ENCODE assay signal across 15 cellular contexts in the genomic region with DNA sequence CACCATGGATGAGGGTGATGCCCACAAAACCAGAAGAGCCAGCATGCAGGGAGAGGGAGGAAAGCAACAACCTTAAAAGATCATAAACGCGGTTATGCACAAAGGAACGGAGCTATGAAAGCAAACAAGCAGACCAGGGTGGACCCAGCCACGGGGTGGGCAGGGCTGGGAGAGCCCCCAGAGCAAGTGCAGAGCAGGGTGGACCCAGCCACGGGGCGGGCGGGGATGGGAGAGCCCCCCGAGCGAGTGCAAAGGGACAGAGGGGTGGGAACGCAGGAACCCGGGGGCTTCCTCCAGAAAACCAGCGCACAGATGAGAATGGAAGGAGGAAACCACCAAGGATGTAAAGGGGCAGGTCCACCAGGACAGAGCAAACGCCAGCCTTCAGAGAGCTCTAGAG. TPM values are rescaled to one million over a fixed set of nuclear protein-coding genes. Genes with fewer than 3 reads are reported as not detected.
DNase-seq lines count a peak whose midpoint lies in the region; ATAC-seq and TF ChIP-seq lines count a peak whose summit lies in the region.
"Had no signal": no experiment of that assay in that cellular context is flagged by ENCODE, and none has a peak within 500 bp of the region (broad histone marks: within the 10 kb centered on the region; RNA-seq: fewer than 3 reads in every experiment).

No MANE protein-coding gene starts in this region.

- H3K36me3 ChIP-seq in breast epithelium, result peaks cover 10% of the 10 kb centered on the region

- H3K4me3 Mint-ChIP-seq in MCF 10A (ENCODE audit: unreplicated experiment), result no peak overlapping the region
- H3K4me3 Mint-ChIP-seq in stimulated activated effector memory CD8-positive, alpha-beta T cell treated with anti-CD3 and anti-CD28 coated beads, Interleukin-12 subunit alpha, Interleukin-12 subunit beta, amount 100 ng/mL, for 72 hours, result no peak overlapping the region
- H3K4me3 Mint-ChIP-seq: CD8-positive, alpha-beta T cell; H9 had no signal

- no TSS peak for BruUV-seq in MCF 10A (replicated peaks; lab: Mats Ljungman, UMichigan)

- H3K4me3 ChIP-seq in breast epithelium, result no peak overlapping the region
- H3K4me3 ChIP-seq: BLaER1 treated with 17β-estradiol and CSF1 and Interleukin-3, amounts not matched to agents 10 nM and 100 nM had no signal

- intact Hi-C loops in MCF 10A (cut with micrococcal nuclease) (no loop called here), breast epithelium (cut with DNase I; ENCODE audit: low total_unique reads) (no loop called here)

- no peak for TF ChIP-seq CTCF in MCF 10A (IDR thresholded peaks at IDR 0.05; ENCODE audit: unreplicated experiment)
- TF ChIP-seq CTCF in breast epithelium (IDR thresholded peaks at IDR 0.05), result no peak

- H3K27me3 ChIP-seq in breast epithelium, result no peaks in the 10 kb centered on the region
- H3K27me3 ChIP-seq: BLaER1 treated with 17β-estradiol and CSF1 and Interleukin-3, amounts not matched to agents 10 nM and 100 nM had no signal

- no peak for ATAC-seq in stimulated activated effector memory CD8-positive, alpha-beta T cell treated with anti-CD3 and anti-CD28 coated beads, Interleukin-12 subunit alpha, Interleukin-12 subunit beta, amount 100 ng/mL, for 72 hours
- ATAC-seq: CD8-positive, alpha-beta T cell had no signal

- H3K4me1 Mint-ChIP-seq in MCF 10A (ENCODE audit: insufficient read depth, unreplicated experiment), result no peaks in the 10 kb centered on the region
- no peaks in the 10 kb centered on the region for H3K4me1 Mint-ChIP-seq in stimulated activated effector memory CD8-positive, alpha-beta T cell treated with anti-CD3 and anti-CD28 coated beads, Interleukin-12 subunit alpha, Interleukin-12 subunit beta, amount 100 ng/mL, for 72 hours

- no peaks in the 10 kb centered on the region for H3K4me1 ChIP-seq in breast epithelium

- H3K27ac Mint-ChIP-seq in MCF 10A (ENCODE audit: low read depth, unreplicated experiment), result peak overlapping the region; percentile 37
- H3K27ac Mint-ChIP-seq in stimulated activated effector memory CD8-positive, alpha-beta T cell treated with anti-CD3 and anti-CD28 coated beads, Interleukin-12 subunit alpha, Interleukin-12 subunit beta, amount 100 ng/mL, for 72 hours, result peak overlapping the region; percentile 48
- H3K27ac Mint-ChIP-seq: CD8-positive, alpha-beta T cell; H9 had no signal

- DNase-seq in MCF 10A (ENCODE audit: unreplicated experiment), result no peak
- DNase-seq in breast epithelium (ENCODE audit: low spot score in 2 of 2), result no peak
- DNase-seq in iPS-NIHi7 (ENCODE audit: extremely low spot score), result peak; percentile 3
- no peak for DNase-seq in stimulated activated effector memory CD8-positive, alpha-beta T cell treated with anti-CD3 and anti-CD28 coated beads, Interleukin-12 subunit alpha, Interleukin-12 subunit beta, amount 100 ng/mL, for 72 hours (ENCODE audit: low spot score in 2 of 2)
- no peak for DNase-seq in NAMALWA (ENCODE audit: low spot score)
- DNase-seq in dermis blood vessel endothelial cell, result no peak
- DNase-seq in H4 (ENCODE audit: low spot score), result no peak
- DNase-seq: 8988T; Calu3; CD8-positive, alpha-beta T cell; DMS79 treated with DMSO at 0.1 percent for 48 hours; GF-D8; GOT3; H9 had no signal

- H3K27ac ChIP-seq in breast epithelium, result no peak overlapping the region

- CTCF ChIA-PET in MCF 10A (lab: Yijun Ruan, JAX), result no interaction called here

- POLR2A ChIA-PET in MCF 10A (lab: Yijun Ruan, JAX), result no interaction called here

- peaks cover 42% of the 10 kb centered on the region for H3K36me3 Mint-ChIP-seq in MCF 10A (ENCODE audit: insufficient read depth, unreplicated experiment)
- H3K36me3 Mint-ChIP-seq in stimulated activated effector memory CD8-positive, alpha-beta T cell treated with anti-CD3 and anti-CD28 coated beads, Interleukin-12 subunit alpha, Interleukin-12 subunit beta, amount 100 ng/mL, for 72 hours, result peaks cover 27% of the 10 kb centered on the region

- TF ChIP-seq POLR2A in breast epithelium (IDR thresholded peaks at IDR 0.05), result no peak

- no peaks in the 10 kb centered on the region for H3K9me3 ChIP-seq in breast epithelium
- H3K9me3 ChIP-seq: BLaER1 treated with 17β-estradiol and CSF1 and Interleukin-3, amounts not matched to agents 10 nM and 100 nM had no signal

- H3K9me3 Mint-ChIP-seq in MCF 10A (ENCODE audit: unreplicated experiment), result no peaks in the 10 kb centered on the region
- no peaks in the 10 kb centered on the region for H3K9me3 Mint-ChIP-seq in stimulated activated effector memory CD8-positive, alpha-beta T cell treated with anti-CD3 and anti-CD28 coated beads, Interleukin-12 subunit alpha, Interleukin-12 subunit beta, amount 100 ng/mL, for 72 hours
- H3K9me3 Mint-ChIP-seq: CD8-positive, alpha-beta T cell; H9 had no signal

- no peaks in the 10 kb centered on the region for H3K27me3 Mint-ChIP-seq in MCF 10A (ENCODE audit: insufficient read depth, unreplicated experiment)

RNA-seq across cellular contexts. Expression of a gene that starts 33.2 kb away (rescaled TPM):
- total RNA-seq in MCF 10A (2022) (86.8 and 87.3 TPM in 2 replicates), breast epithelium (10 to 100 TPM; 13.4 to 56.9 (median 52.8) TPM), dermis blood vessel endothelial cell (5.4 and 9.4 TPM in 2 replicates)
- 1.8 and 4.7 TPM in 2 replicates for total RNA-seq in H4 (2014; rRNA removed; shearing (Covaris generic))

RNA-seq across cellular contexts. Expression of a gene that starts 49.4 kb away (rescaled TPM):
- total RNA-seq in MCF 10A (2022) (268 and 350 TPM in 2 replicates), breast epithelium (10 to 100 TPM; 10.2 to 22.6 (median 17.3) TPM), dermis blood vessel endothelial cell (99.4 and 121 TPM in 2 replicates)
- total RNA-seq in H4 (2014; rRNA removed; shearing (Covaris generic)), result 22.2 and 30.0 TPM in 2 replicates
